Comparison of ENCODE assay signal across 11 cellular contexts in genomic region chr3:85337895-85338294, GRCh38.
"Had no signal": no experiment of that assay in that cellular context is flagged by ENCODE, and none has a peak within 500 bp of the region (broad histone marks: within the 10 kb centered on the region; RNA-seq: fewer than 3 reads in every experiment).

No MANE protein-coding gene starts in this region.

- H3K9me3 ChIP-seq: HAP-1 had no signal

- H3K36me3 ChIP-seq: HAP-1 had no signal

- H3K4me1 ChIP-seq: HAP-1 had no signal

- H3K4me3 ChIP-seq: GM23248, HAP-1 had no signal

- ATAC-seq: HCT116, HepG2 had no signal

- H3K27ac ChIP-seq: GM23248, HL-60, KMS-11 had no signal

- DNase-seq: GM23248, GOT3, H7, HFFc6, Karpas-422, KBM-7 had no signal
